20 cellular contexts compared by ENCODE assay signal in genomic region chr17:77503916-77504651, GRCh38.
DNase-seq lines count a peak whose midpoint lies in the region; ATAC-seq and TF ChIP-seq lines count a peak whose summit lies in the region.
"Had no signal": no experiment of that assay in that cellular context is flagged by ENCODE, and none has a peak within 500 bp of the region (broad histone marks: within the 10 kb centered on the region; RNA-seq: fewer than 3 reads in every experiment).

No MANE protein-coding gene starts in this region.

- intact Hi-C loops in sciatic nerve (cut with DNase I): no loop called here

- no peaks in the 10 kb centered on the region; the same call in none of the 2 replicates for H3K27me3 Mint-ChIP-seq in H9 (ENCODE audit: low read depth)
- peaks cover 8% of the 10 kb centered on the region for H3K27me3 Mint-ChIP-seq in glutamatergic neuron (ENCODE audit: unreplicated experiment)
- H3K27me3 Mint-ChIP-seq: stimulated activated naive CD8-positive, alpha-beta T cell treated with anti-CD3 and anti-CD28 coated beads, Interleukin-15, Interleukin-2, amounts not matched to agents 100 ng/mL and 50 ng/mL, for 24 hours; type B pancreatic cell had no signal

- H4K8ac ChIP-seq in H9 (replicated peaks; ENCODE audit: insufficient read length, low read depth, low read length): no peak overlapping the region

- H3K56ac ChIP-seq in H9 (ENCODE audit: insufficient read length, low read depth, low read length): no peak overlapping the region

- H3T11ph ChIP-seq in H9 (ENCODE audit: low read length): no peak overlapping the region

- H3K27me3 ChIP-seq in H9 (ENCODE audit: insufficient read depth, low read length): no peaks in the 10 kb centered on the region
- H3K27me3 ChIP-seq: esophagus muscularis mucosa had no signal

- no peak overlapping the region for H3K23ac ChIP-seq in H9 (ENCODE audit: insufficient read length, low read depth, low read length)

- TF ChIP-seq CTCF in H9 (conservative IDR thresholded peaks at IDR 0.05): no peak
- no peak for TF ChIP-seq CTCF in glutamatergic neuron (IDR thresholded peaks at IDR 0.05; ENCODE audit: partially characterized antibody, unreplicated experiment)

- H4K5ac ChIP-seq in H9 (ENCODE audit: insufficient read length, low read depth, low read length): no peak overlapping the region

- no peak overlapping the region for H3K4me2 ChIP-seq in H9 (ENCODE audit: insufficient read depth, insufficient read length, low read length)
- H3K4me2 ChIP-seq: A549 had no signal

- H3K23me2 ChIP-seq in H9 (ENCODE audit: insufficient read length, low read depth, low read length, poor library complexity, severe bottlenecking): peaks cover 2% of the 10 kb centered on the region

- H3K4me1 ChIP-seq in H9 (ENCODE audit: insufficient read depth, low read length): peaks cover 3% of the 10 kb centered on the region; the same call in 1 of the 2 replicates
- H3K4me1 ChIP-seq: esophagus muscularis mucosa had no signal

- ATAC-seq in sciatic nerve (peak; percentile 13), HG02973 (IDR thresholded peaks at IDR 0.05; ENCODE audit: unreplicated experiment) (no peak)
- ATAC-seq: A549 had no signal

- H3K27ac ChIP-seq in H9 (ENCODE audit: insufficient read length, low read depth, low read length): no peak overlapping the region
- H3K27ac ChIP-seq: A549, esophagus muscularis mucosa had no signal

- H4K91ac ChIP-seq in H9 (ENCODE audit: insufficient read length, low read depth, low read length): no peak overlapping the region

- H4K20me1 ChIP-seq in H9 (ENCODE audit: control insufficient read depth, insufficient read depth, insufficient read length): no peaks in the 10 kb centered on the region

- H3K18ac ChIP-seq in H9 (ENCODE audit: insufficient read length, low read depth, low read length): no peak overlapping the region

- no peaks in the 10 kb centered on the region for H3K9me3 ChIP-seq in H9 (ENCODE audit: control insufficient read depth, low read depth, low read length)
- H3K9me3 ChIP-seq: A549, esophagus muscularis mucosa had no signal

- H3K9me3 Mint-ChIP-seq in H9: no peaks in the 10 kb centered on the region; a peak in 2 of 5 replicates
- peaks cover 8% of the 10 kb centered on the region for H3K9me3 Mint-ChIP-seq in glutamatergic neuron (ENCODE audit: unreplicated experiment)
- H3K9me3 Mint-ChIP-seq: activated T-helper 2 cell treated with anti-CD3 and anti-CD28 coated beads, Interferon-gamma antibody, Interleukin-2, Interleukin-4, amounts not matched to agents 10 μg/mL and 5 μg/mL and 100 μg/mL, durations not matched to agents 14 hours and 24 hours and 36 hours; stimulated activated naive CD8-positive, alpha-beta T cell treated with anti-CD3 and anti-CD28 coated beads, Interleukin-15, Interleukin-2, amounts not matched to agents 100 ng/mL and 50 ng/mL, for 24 hours; type B pancreatic cell had no signal

- WGBS in H9 (ENCODE audit: extremely low coverage, insufficient read length, low lambda C conversion rate): no CpG with 5 or more reads among the region's 18 CpGs

- H3K4me3 Mint-ChIP-seq in H9: no peak overlapping the region
- H3K4me3 Mint-ChIP-seq in glutamatergic neuron (ENCODE audit: unreplicated experiment): no peak overlapping the region
- H3K4me3 Mint-ChIP-seq: stimulated activated naive CD8-positive, alpha-beta T cell treated with anti-CD3 and anti-CD28 coated beads, Interleukin-15, Interleukin-2, amounts not matched to agents 100 ng/mL and 50 ng/mL, for 24 hours; type B pancreatic cell had no signal

- H3K9ac ChIP-seq in H9 (ENCODE audit: extremely low read depth, insufficient read length, low read length): no peak overlapping the region

- H3K36me3 Mint-ChIP-seq in H9 (ENCODE audit: insufficient read depth in 1 of 3, low read depth in 3 of 3) (peaks cover 20 to 29% (median 27%) of the 10 kb centered on the region in 3 experiments), glutamatergic neuron (ENCODE audit: unreplicated experiment) (peaks cover 4% of the 10 kb centered on the region)

- H2BK20ac ChIP-seq in H9 (ENCODE audit: low read depth, low read length, poor library complexity, severe bottlenecking): no peak overlapping the region

- H3K79me2 ChIP-seq in H9 (ENCODE audit: insufficient read depth, low read length): no peaks in the 10 kb centered on the region

- peaks cover 11 to 15% of the 10 kb centered on the region in 2 experiments for H3K4me1 Mint-ChIP-seq in H9
- H3K4me1 Mint-ChIP-seq in glutamatergic neuron (ENCODE audit: low read depth, unreplicated experiment): peaks cover 3% of the 10 kb centered on the region

- H3K27ac Mint-ChIP-seq in H9 (peak overlapping the region in 2 of 3 experiments; percentile 85 to 94; a peak in 6 of 7 replicates), glutamatergic neuron (ENCODE audit: unreplicated experiment) (no peak overlapping the region)
- H3K27ac Mint-ChIP-seq: activated T-helper 2 cell treated with anti-CD3 and anti-CD28 coated beads, Interferon-gamma antibody, Interleukin-2, Interleukin-4, amounts not matched to agents 10 μg/mL and 5 μg/mL and 100 μg/mL, durations not matched to agents 14 hours and 24 hours and 36 hours; stimulated activated naive CD8-positive, alpha-beta T cell treated with anti-CD3 and anti-CD28 coated beads, Interleukin-15, Interleukin-2, amounts not matched to agents 100 ng/mL and 50 ng/mL, for 24 hours; type B pancreatic cell had no signal

- no peak overlapping the region for H2BK5ac ChIP-seq in H9 (ENCODE audit: insufficient read length, low read length)

- DNase-seq in activated T-cell treated with anti-CD3 and anti-CD28 coated beads, Interleukin-2, amount 50 U/mL, for 1 hour: peak; percentile 11
- DNase-seq in activated T-cell treated with anti-CD3 and anti-CD28 coated beads for 4 hours: no peak
- DNase-seq in H9: peak; percentile 95
- DNase-seq in glutamatergic neuron: peak; percentile 22
- peak; percentile 52 for DNase-seq in sciatic nerve (ENCODE audit: low spot score)
- DNase-seq in T-helper 9 cell: no peak
- no peak for DNase-seq in NCI-H2171 (lab: John Stamatoyannopoulos, UW)
- DNase-seq: activated CD4-positive, alpha-beta T cell treated with anti-CD3 and anti-CD28 coated beads, Interleukin-2, amount 50 U/mL, for 48 hours; amygdala; C1 segment of cervical spinal cord; central memory CD4-positive, alpha-beta T cell; GDM1; NCI-H1105 treated with DMSO at 0.1 percent for 48 hours; NCI-H526 had no signal

- no peak overlapping the region for H2AK5ac ChIP-seq in H9 (ENCODE audit: insufficient read length, low read length)

- no peak overlapping the region for H2BK15ac ChIP-seq in H9 (ENCODE audit: low read depth, low read length)

- no peak overlapping the region for H2AFZ ChIP-seq in H9 (ENCODE audit: low read length)

- no peak overlapping the region for H3K14ac ChIP-seq in H9 (ENCODE audit: insufficient read depth, low read length)

- H3K4ac ChIP-seq in H9 (ENCODE audit: low read depth, low read length): no peak overlapping the region

- no peaks in the 10 kb centered on the region for H3K79me1 ChIP-seq in H9 (ENCODE audit: insufficient read depth, low read depth, low read length, poor library complexity, severe bottlenecking)

- H2BK120ac ChIP-seq in H9 (ENCODE audit: low read depth, low read length, poor library complexity, severe bottlenecking): no peak overlapping the region

- no peak overlapping the region for H2BK12ac ChIP-seq in H9 (ENCODE audit: insufficient read length, low read depth, low read length)

Comparison
In these comparisons a context has a peak if more than half of its experiments do, and no peak if none do; other contexts are left out.
1. DNase-seq: peak in activated T-cell treated with anti-CD3 and anti-CD28 coated beads, Interleukin-2, amount 50 U/mL, for 1 hour (single experiment), H9 (single experiment), glutamatergic neuron (single experiment) and sciatic nerve (single experiment); none in activated T-cell treated with anti-CD3 and anti-CD28 coated beads for 4 hours (single experiment), T-helper 9 cell (single experiment) and NCI-H2171 (single experiment).